7 cellular contexts compared by ENCODE assay signal in genomic region chr16:30183961-30184429, GRCh38. TPM values are rescaled to one million over a fixed set of nuclear protein-coding genes. Genes with fewer than 3 reads are reported as not detected.
DNase-seq lines count a peak whose midpoint lies in the region; ATAC-seq and TF ChIP-seq lines count a peak whose summit lies in the region.

No MANE protein-coding gene starts in this region.

- H3K4me3 Mint-ChIP-seq in nephron progenitor cell, result peak overlapping the region; percentile 66

- peak; percentile 43 for ATAC-seq in GM19324 (IDR thresholded peaks at IDR 0.05; ENCODE audit: low FRiP score, unreplicated experiment)
- peak; percentile 14 for ATAC-seq in HG03565 (IDR thresholded peaks at IDR 0.05; ENCODE audit: unreplicated experiment)

- H3K4me3 ChIP-seq in dorsolateral prefrontal cortex, result peak overlapping the region; percentile 34 to 78 (median 66)

- H3K27ac ChIP-seq in dorsolateral prefrontal cortex (peak overlapping the region in 54 of 59 donors; percentile 11 to 91 (median 77)), substantia nigra (ENCODE audit: low read depth, low read length, poor library complexity, severe bottlenecking) (peak overlapping the region; percentile 74)

- TF ChIP-seq CTCF in dorsolateral prefrontal cortex (IDR thresholded peaks at IDR 0.05 in 54 of 56, conservative IDR thresholded peaks at IDR 0.05 in 2 of 56; ENCODE audit: low read depth in 1 of 56, partially characterized antibody in 56 of 56) (no peak), nephron progenitor cell (IDR thresholded peaks at IDR 0.05) (no peak)

- H3K4me1 Mint-ChIP-seq in nephron progenitor cell, result peaks cover 9% of the 10 kb centered on the region

- intact Hi-C loops in dorsolateral prefrontal cortex (cut with DNase I), result loop anchor here in 1 of 2 donors (5.0 kb wide), 1 partner anchor 92 kb away; the partner anchor contains the start of gene TBX6

- H3K36me3 Mint-ChIP-seq in nephron progenitor cell (ENCODE audit: low read depth), result no peaks in the 10 kb centered on the region

- peaks cover 25% of the 10 kb centered on the region for H3K27me3 Mint-ChIP-seq in nephron progenitor cell (ENCODE audit: low read depth, poor library complexity)

- no peaks in the 10 kb centered on the region for H3K9me3 Mint-ChIP-seq in nephron progenitor cell

- peak; percentile 78 for DNase-seq in activated CD4-positive, alpha-beta T cell treated with anti-CD3 and anti-CD28 coated beads for 48 hours
- DNase-seq in dorsolateral prefrontal cortex (peak in 2 of 10 donors; percentile 12 to 45), nephron progenitor cell (peak; percentile 5), substantia nigra (lab: John Stamatoyannopoulos, UW) (peak in 6 of 49 donors; percentile 5 to 57 (median 15)), HUDEP-2 (lab: John Stamatoyannopoulos, UW; ENCODE audit: unreplicated experiment in 76 of 76) (no peak)

- no peak overlapping the region for H3K27ac Mint-ChIP-seq in nephron progenitor cell

- H3K27me3 ChIP-seq in dorsolateral prefrontal cortex, result no peaks in the 10 kb centered on the region

RNA-seq across cellular contexts. Expression of gene CORO1A, which starts 0.6 kb away (rescaled TPM):
- 100 to 1,000 TPM in 1 of 120 experiments, 10 to 100 TPM in 119; 34.2 to 114 (median 60.7) TPM for total RNA-seq in dorsolateral prefrontal cortex

RNA-seq across cellular contexts. Expression of gene BOLA2B, which starts 9.5 kb away (rescaled TPM):
- 10 to 100 TPM; 29.1 to 89.3 (median 49.3) TPM for total RNA-seq in dorsolateral prefrontal cortex

RNA-seq across cellular contexts. Expression of gene SLX1A, which starts 9.7 kb away (rescaled TPM):
- total RNA-seq in dorsolateral prefrontal cortex, result 10 to 100 TPM; 13.7 to 63.7 (median 29.9) TPM

RNA-seq across cellular contexts. Expression of gene SULT1A3, which starts 15.1 kb away (rescaled TPM):
- 10 to 100 TPM in 118 of 120 experiments, 1 to 10 TPM in 2; 8.6 to 49.6 (median 23.0) TPM for total RNA-seq in dorsolateral prefrontal cortex

Comparison
In these comparisons a context has a peak if more than half of its experiments do, and no peak if none do; other contexts are left out.
1. DNase-seq: peak in activated CD4-positive, alpha-beta T cell treated with anti-CD3 and anti-CD28 coated beads for 48 hours (single experiment) and nephron progenitor cell (single experiment); none in HUDEP-2 (0 of 76).